8 cellular contexts compared by ENCODE assay signal in genomic region chr10:96370575-96371157, GRCh38. TPM values are rescaled to one million over a fixed set of nuclear protein-coding genes. Genes with fewer than 3 reads are reported as not detected.
DNase-seq lines count a peak whose midpoint lies in the region; ATAC-seq, FAIRE-seq and TF ChIP-seq lines count a peak whose summit lies in the region.

No MANE protein-coding gene starts in this region.

- no peak overlapping the region for H3K27ac ChIP-seq in prostate gland

- H3K9me3 ChIP-seq in prostate gland: no peaks in the 10 kb centered on the region

- no peak overlapping the region for H3K4me3 ChIP-seq in prostate gland

- no peaks in the 10 kb centered on the region for H3K27me3 ChIP-seq in prostate gland (replicated peaks; ENCODE audit: insufficient read depth)

- DNase-seq in COLO668 (lab: John Stamatoyannopoulos, UW; ENCODE audit: unreplicated experiment) (peak; percentile 27), HK-2 (ENCODE audit: unreplicated experiment) (peak; percentile 70), RCC 7860 (ENCODE audit: low spot score) (peak; percentile 57), glomerular visceral epithelial cell (ENCODE audit: extremely low spot score) (peak; percentile 59), prostate gland (ENCODE audit: low spot score) (peak; percentile 30), amniotic stem cell (lab: John Stamatoyannopoulos, UW) (no peak)
- peak; percentile 53 for DNase-seq in activated naive CD4-positive, alpha-beta T cell treated with Interleukin-2 at 50 U/mL for 16 hours

- intact Hi-C loops in prostate gland (cut with DNase I): no loop called here

- 39% methylated on average over 15 of the region's 16 CpGs for WGBS in prostate gland

- no peaks in the 10 kb centered on the region for H3K4me1 ChIP-seq in prostate gland (replicated peaks)

- no peaks in the 10 kb centered on the region for H3K36me3 ChIP-seq in prostate gland

- FAIRE-seq in RCC 7860 (lab: Jason Lieb, UNC): peak; percentile 10

- TF ChIP-seq CTCF in prostate gland (IDR thresholded peaks at IDR 0.05): peak; percentile 50 to 75 (median 64)

- no peak for ATAC-seq in HG03097 (IDR thresholded peaks at IDR 0.05; ENCODE audit: low FRiP score, unreplicated experiment)

- no peak for TF ChIP-seq POLR2A in prostate gland (IDR thresholded peaks at IDR 0.05)

RNA-seq across cellular contexts. Expression of gene OPALIN, which starts 11.9 kb away (rescaled TPM):
- under 1 TPM in 1 of 2 donors, not detected in 1; 0.17 TPM for total RNA-seq in prostate gland
